Comparison of ENCODE assay signal across 1 cellular context in genomic region chr11:69359735-69360470, GRCh38.
TF ChIP-seq lines count a peak whose summit lies in the region.

No MANE protein-coding gene starts in this region.

TF ChIP-seq in K562, 482 proteins besides CTCF, POLR2A, EP300 and RAD21 (continued from another document):
- TF ChIP-seq HBP1 (CRISPR knock-in tag; IDR thresholded peaks at IDR 0.05): no peak
